In genomic region chr18:35835838-35836237, GRCh38 we compare ENCODE assay signal across 10 cellular contexts.
DNase-seq lines count a peak whose midpoint lies in the region; ATAC-seq, FAIRE-seq and TF ChIP-seq lines count a peak whose summit lies in the region.
"Had no signal": no experiment of that assay in that cellular context is flagged by ENCODE, and none has a peak within 500 bp of the region (broad histone marks: within the 10 kb centered on the region; RNA-seq: fewer than 3 reads in every experiment).

No MANE protein-coding gene starts in this region.

- ATAC-seq in GM18511 (IDR thresholded peaks at IDR 0.05; ENCODE audit: unreplicated experiment): peak; percentile 95
- peak; percentile 88 for ATAC-seq in GM21515 (IDR thresholded peaks at IDR 0.05; ENCODE audit: unreplicated experiment)
- peak; percentile 98 for ATAC-seq in HG03095 (IDR thresholded peaks at IDR 0.05; ENCODE audit: unreplicated experiment)
- ATAC-seq: body of pancreas; naive thymus-derived CD8-positive, alpha-beta T cell had no signal

- H3K36me3 ChIP-seq in OCI-LY3 (replicated peaks; ENCODE audit: low read depth, low read length) (peaks cover 10% of the 10 kb centered on the region), kidney (ENCODE audit: control insufficient read depth in 1 of 2, insufficient read depth in 2 of 2, low read length in 2 of 2) (no peaks in the 10 kb centered on the region), ascending aorta (no peaks in the 10 kb centered on the region)

- peak overlapping the region; percentile 51 for H3K4me3 ChIP-seq in OCI-LY3 (ENCODE audit: low read length)
- no peak overlapping the region for H3K4me3 ChIP-seq in kidney (ENCODE audit: low read length in 2 of 2)
- no peak overlapping the region for H3K4me3 ChIP-seq in ascending aorta
- H3K4me3 ChIP-seq: body of pancreas had no signal

- no peak for FAIRE-seq in kidney (lab: Jason Lieb, UNC)

- H3K27ac ChIP-seq in OCI-LY3 (ENCODE audit: low read length) (peak overlapping the region; percentile 83), kidney (ENCODE audit: low read depth in 2 of 2, low read length in 2 of 2) (no peak overlapping the region), ascending aorta (no peak overlapping the region)
- H3K27ac ChIP-seq: body of pancreas had no signal

- TF ChIP-seq CTCF in OCI-LY3 (IDR thresholded peaks at IDR 0.05; ENCODE audit: low read depth, low read length) (no peak), kidney (IDR thresholded peaks at IDR 0.05; ENCODE audit: borderline replicate concordance, extremely low read depth, insufficient read depth) (no peak), ascending aorta (IDR thresholded peaks at IDR 0.05) (no peak)

- intact Hi-C loops in kidney (cut with DNase I): no loop called here
- intact Hi-C loops in ascending aorta (cut with DNase I): no loop called here

- no peaks in the 10 kb centered on the region for H4K20me1 ChIP-seq in OCI-LY3 (ENCODE audit: insufficient read depth, low read length)

- H3K4me1 ChIP-seq in OCI-LY3 (ENCODE audit: low read length) (peaks cover 50% of the 10 kb centered on the region), kidney (ENCODE audit: control insufficient read depth in 1 of 2, insufficient read depth in 1 of 2, low read depth in 1 of 2, low read length in 2 of 2) (no peaks in the 10 kb centered on the region), ascending aorta (no peaks in the 10 kb centered on the region)
- H3K4me1 ChIP-seq: body of pancreas had no signal

- peak overlapping the region; percentile 59 for H3K4me2 ChIP-seq in OCI-LY3 (ENCODE audit: low read length)

- DNase-seq in kidney (no peak), ascending aorta (ENCODE audit: low spot score in 2 of 2) (no peak), OCI-M2 (lab: John Stamatoyannopoulos, UW; ENCODE audit: unreplicated experiment) (no peak)
- DNase-seq in stimulated activated naive CD4-positive, alpha-beta T cell (lab: John Stamatoyannopoulos, UW): no peak
- DNase-seq: body of pancreas; naive thymus-derived CD8-positive, alpha-beta T cell had no signal

- no peaks in the 10 kb centered on the region for H3K27me3 ChIP-seq in OCI-LY3 (ENCODE audit: low read depth, low read length)
- no peaks in the 10 kb centered on the region for H3K27me3 ChIP-seq in ascending aorta
- H3K27me3 ChIP-seq: body of pancreas had no signal

- peak overlapping the region; percentile 44; the same call in 1 of the 2 replicates for H3K9ac ChIP-seq in OCI-LY3 (ENCODE audit: low read length)
- H3K9ac ChIP-seq in kidney (ENCODE audit: low read length in 2 of 2): no peak overlapping the region

- H3K9me3 ChIP-seq in OCI-LY3 (ENCODE audit: insufficient read depth, low read length): peaks cover 18% of the 10 kb centered on the region
- H3K9me3 ChIP-seq in kidney (ENCODE audit: control insufficient read depth in 1 of 2, low read length in 2 of 2): peaks cover 4 to 17% of the 10 kb centered on the region in 2 donors
- no peaks in the 10 kb centered on the region for H3K9me3 ChIP-seq in ascending aorta

- H2AFZ ChIP-seq in OCI-LY3 (ENCODE audit: low read depth, low read length): no peak overlapping the region; the same call in 1 of the 2 replicates

- no peaks in the 10 kb centered on the region for H3K79me2 ChIP-seq in OCI-LY3 (ENCODE audit: low read length)
